Comparison of ENCODE assay signal across 9 cellular contexts in the genomic region with DNA sequence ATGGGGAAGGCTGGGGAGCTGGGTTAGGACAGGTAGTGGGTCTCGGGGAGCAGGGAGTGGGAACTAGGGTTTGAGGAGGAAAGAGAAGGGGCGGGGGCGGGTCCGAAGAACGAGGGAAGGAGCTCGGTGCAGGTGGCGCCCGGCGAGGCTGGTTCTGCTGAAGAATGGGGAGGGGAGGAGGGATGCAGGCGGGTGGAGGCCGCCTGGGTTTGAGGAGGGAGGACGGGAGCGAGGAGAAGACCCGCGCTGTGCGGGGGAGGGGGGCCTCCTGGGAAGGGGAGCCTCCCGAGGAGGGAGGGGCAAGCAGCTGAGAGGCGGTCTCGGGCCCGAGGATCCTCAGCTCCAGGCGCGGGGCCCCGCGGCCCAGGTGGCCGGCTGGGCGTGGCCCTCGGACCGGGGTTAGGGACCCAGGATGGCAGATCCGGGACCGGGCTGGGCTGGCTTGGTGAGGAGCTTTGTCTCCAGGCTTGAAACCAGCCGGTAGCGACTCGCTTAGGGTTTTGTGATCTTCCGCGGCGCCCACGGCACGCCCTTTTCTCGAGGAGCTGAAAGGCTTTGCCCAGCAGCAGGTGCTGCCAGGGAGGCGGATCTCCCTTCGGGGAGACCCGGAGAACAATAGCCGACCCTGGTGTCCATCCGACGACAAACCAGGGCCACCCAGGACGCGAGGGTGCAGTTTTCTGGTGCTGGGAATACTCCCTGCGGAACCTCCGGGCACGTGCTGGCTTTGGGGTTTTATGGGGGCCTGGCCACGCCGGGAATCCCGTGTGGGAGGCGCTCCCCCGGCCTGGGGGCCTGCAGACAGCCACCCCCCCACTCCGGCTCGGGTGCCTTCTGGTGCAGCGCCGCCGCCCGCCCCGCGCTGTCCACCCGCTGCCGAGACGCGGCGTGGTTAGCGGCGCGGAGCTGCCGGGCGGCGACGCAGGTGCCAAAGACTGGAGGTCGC. TPM values are rescaled to one million over a fixed set of nuclear protein-coding genes. Genes with fewer than 3 reads are reported as not detected.
DNase-seq lines count a peak whose midpoint lies in the region; ATAC-seq and TF ChIP-seq lines count a peak whose summit lies in the region.
"Had no signal": no experiment of that assay in that cellular context is flagged by ENCODE, and none has a peak within 500 bp of the region (broad histone marks: within the 10 kb centered on the region; RNA-seq: fewer than 3 reads in every experiment).

No MANE protein-coding gene starts in this region.

- H3K4me1 Mint-ChIP-seq in WTC11: peaks cover 9% of the 10 kb centered on the region

- DNase-seq in heart left ventricle (no peak), left cardiac atrium (no peak), WTC11 (ENCODE audit: low spot score) (peak; percentile 64), iPS DF 6.9 (ENCODE audit: low read depth, low spot score) (no peak), testis (no peak), posterior vena cava (ENCODE audit: low spot score) (no peak)

- H3K27ac Mint-ChIP-seq in WTC11: no peak overlapping the region

- peak overlapping the region; percentile 69 for H3K4me3 Mint-ChIP-seq in WTC11

- peaks cover 90% of the 10 kb centered on the region for H3K27me3 Mint-ChIP-seq in WTC11 (ENCODE audit: low read depth)

- TF ChIP-seq POLR2A in heart left ventricle (IDR thresholded peaks at IDR 0.05): no peak
- TF ChIP-seq POLR2A in testis (IDR thresholded peaks at IDR 0.05): no peak

- TF ChIP-seq CTCF in heart left ventricle (IDR thresholded peaks at IDR 0.05): no peak
- TF ChIP-seq CTCF in WTC11 (IDR thresholded peaks at IDR 0.05): no peak
- TF ChIP-seq CTCF in testis (IDR thresholded peaks at IDR 0.05): no peak

- H3K27me3 ChIP-seq in heart left ventricle (peaks cover 38 to 88% (median 62%) of the 10 kb centered on the region in 9 donors), iPS DF 6.9 (ENCODE audit: control insufficient read depth, insufficient read depth, low read length) (peaks cover 41% of the 10 kb centered on the region), testis (no peaks in the 10 kb centered on the region)

- WGBS in heart left ventricle, 4 donors: 1 to 3% (median 2%) methylated on average over 44 to 76 of the region's 76 CpGs
- no CpG with 5 or more reads among the region's 76 CpGs for WGBS in iPS DF 6.9 (ENCODE audit: insufficient coverage, insufficient read length)
- 1 to 2% methylated on average over 12 to 70 of the region's 76 CpGs for WGBS in testis, 2 donors

- no peaks in the 10 kb centered on the region for H3K9me3 Mint-ChIP-seq in WTC11

- intact Hi-C loops in heart left ventricle (cut with DNase I): loop anchor here in 8 of 10 donors (5.0 to 10.0 kb wide), 6 partner anchors 55 to 245 kb away; no protein-coding TSS in a partner anchor
- intact Hi-C loops in left cardiac atrium (cut with DNase I): loop anchor here in 1 of 2 donors (5.0 kb wide), 1 partner anchor 93 kb away; no protein-coding TSS in a partner anchor
- intact Hi-C loops in testis (cut with DNase I; ENCODE audit: low total_unique reads): loop anchor here (5.0 kb wide), 1 partner anchor 93 kb away; no protein-coding TSS in a partner anchor
- intact Hi-C loops in posterior vena cava (cut with DNase I): loop anchor here (1.0 to 5.0 kb wide), 2 partner anchors 13 to 93 kb away; no protein-coding TSS in a partner anchor

- H3K4me3 ChIP-seq in heart left ventricle (peak overlapping the region in 7 of 12 donors; percentile 6 to 50 (median 40)), iPS DF 6.9 (ENCODE audit: low read length) (peak overlapping the region; percentile 71; the same call in 1 of the 2 replicates), testis (peak overlapping the region; percentile 22 to 44)

- no peaks in the 10 kb centered on the region for H3K36me3 ChIP-seq in heart left ventricle
- no peaks in the 10 kb centered on the region for H3K36me3 ChIP-seq in iPS DF 6.9 (ENCODE audit: control insufficient read depth, insufficient read depth, low read length)
- H3K36me3 ChIP-seq in testis (ENCODE audit: low read depth, missing control alignments): no peaks in the 10 kb centered on the region

- CTCF ChIA-PET in WTC11 (lab: Charles Lee): interaction anchor here (0.6 to 7.8 kb wide), 15 partner anchors 10 to 275 kb away, joined by 3 to 315 read pairs (median 5); no protein-coding TSS in a partner anchor

- no peak overlapping the region for H3K27ac ChIP-seq in heart left ventricle
- no peak overlapping the region for H3K27ac ChIP-seq in iPS DF 6.9 (ENCODE audit: low read length)
- H3K27ac ChIP-seq in testis: no peak overlapping the region

- H3K36me3 Mint-ChIP-seq in WTC11: no peaks in the 10 kb centered on the region

- H3K4me1 ChIP-seq in heart left ventricle (peaks cover 9 to 49% (median 33%) of the 10 kb centered on the region in 12 donors), iPS DF 6.9 (ENCODE audit: control insufficient read depth, insufficient read depth, low read length) (no peaks in the 10 kb centered on the region; the same call in 1 of the 2 replicates), testis (peaks cover 12% of the 10 kb centered on the region)

- ATAC-seq in heart left ventricle: no peak
- ATAC-seq in left cardiac atrium: no peak
- peak; percentile 6 for ATAC-seq in WTC11
- ATAC-seq in GM19452 (IDR thresholded peaks at IDR 0.05; ENCODE audit: unreplicated experiment): no peak
- ATAC-seq in GM19467 (IDR thresholded peaks at IDR 0.05; ENCODE audit: unreplicated experiment): no peak

- no peaks in the 10 kb centered on the region for H3K9me3 ChIP-seq in heart left ventricle
- H3K9me3 ChIP-seq in iPS DF 6.9 (ENCODE audit: control insufficient read depth, insufficient read depth, low read length): no peaks in the 10 kb centered on the region
- no peaks in the 10 kb centered on the region for H3K9me3 ChIP-seq in testis

- POLR2A ChIA-PET in WTC11 (lab: Charles Lee): interaction anchor here (0.9 to 1.2 kb wide), 5 partner anchors 93 to 202 kb away, joined by 3 to 5 read pairs (median 3); partner anchors contain the start of gene AGBL5

TF ChIP-seq in WTC11, 78 proteins besides CTCF, POLR2A, EP300 and RAD21 (continues in another document):
- no peak for TF ChIP-seq ARID4B (CRISPR knock-in tag; IDR thresholded peaks at IDR 0.05; ENCODE audit: borderline replicate concordance)
- no peak for TF ChIP-seq AFF4 (CRISPR knock-in tag; IDR thresholded peaks at IDR 0.05; ENCODE audit: borderline replicate concordance)
- TF ChIP-seq NR1H2 (CRISPR knock-in tag; IDR thresholded peaks at IDR 0.05): no peak

RNA-seq across cellular contexts. Expression of gene DPYSL5, which starts 1.4 kb away (rescaled TPM):
- total RNA-seq in heart left ventricle (under 1 TPM in 2 of 9 donors, not detected in 7; 0.06 to 0.13 TPM), left cardiac atrium (not detected), WTC11 (2021) (7.6 to 12.1 TPM (median 9.2 TPM) in 3 replicates), testis (1 to 10 TPM; 2.8 to 5.5 TPM), posterior vena cava (not detected)
- polyA plus RNA-seq in heart left ventricle (not detected), testis (ENCODE audit: insufficient read depth, low read depth, low replicate concordance) (22.3 TPM)
- total RNA-seq: bronchial epithelial cell had no signal
